In the genomic region with DNA sequence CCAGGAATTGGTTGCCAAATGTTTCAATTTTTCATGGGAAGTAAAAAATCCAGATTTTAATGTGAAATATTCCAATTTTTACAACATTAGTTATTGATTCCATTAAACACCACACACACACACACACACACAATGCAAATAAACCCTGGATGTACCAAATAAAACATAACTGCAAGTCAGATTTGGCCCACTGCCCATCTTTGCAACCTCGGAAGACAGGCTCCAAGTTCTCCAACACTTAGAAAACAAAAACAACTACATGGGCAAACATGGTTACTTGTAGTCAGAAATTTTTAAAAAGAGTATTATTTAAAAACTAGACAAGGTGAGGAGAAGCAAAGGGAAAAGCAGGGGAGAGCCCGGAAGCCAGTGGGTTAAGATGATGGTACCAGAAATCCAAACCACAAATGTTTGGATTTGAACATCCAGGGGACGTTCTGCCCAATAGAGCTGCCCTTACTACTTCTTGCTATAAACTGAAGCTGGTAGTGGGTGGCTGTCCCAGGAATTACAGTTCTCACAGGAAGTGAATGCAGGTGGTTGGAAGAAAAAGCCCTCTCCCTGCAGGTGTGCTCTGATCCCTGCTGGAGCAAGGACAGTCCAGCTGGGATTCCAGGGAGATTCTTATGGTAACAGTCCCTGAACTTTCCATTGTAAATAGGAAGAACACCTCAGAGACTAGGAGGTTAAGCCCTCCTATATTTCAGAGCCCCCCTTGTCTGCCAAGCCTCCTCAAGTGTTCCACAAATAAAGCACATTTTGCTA, we compare ENCODE assay signal across 1 cellular context.
TF ChIP-seq lines count a peak whose summit lies in the region.

No MANE protein-coding gene starts in this region.

TF ChIP-seq in GM23338, 12 proteins besides CTCF, POLR2A, EP300 and RAD21 (continued from another document):
- TF ChIP-seq, protein P1, sequence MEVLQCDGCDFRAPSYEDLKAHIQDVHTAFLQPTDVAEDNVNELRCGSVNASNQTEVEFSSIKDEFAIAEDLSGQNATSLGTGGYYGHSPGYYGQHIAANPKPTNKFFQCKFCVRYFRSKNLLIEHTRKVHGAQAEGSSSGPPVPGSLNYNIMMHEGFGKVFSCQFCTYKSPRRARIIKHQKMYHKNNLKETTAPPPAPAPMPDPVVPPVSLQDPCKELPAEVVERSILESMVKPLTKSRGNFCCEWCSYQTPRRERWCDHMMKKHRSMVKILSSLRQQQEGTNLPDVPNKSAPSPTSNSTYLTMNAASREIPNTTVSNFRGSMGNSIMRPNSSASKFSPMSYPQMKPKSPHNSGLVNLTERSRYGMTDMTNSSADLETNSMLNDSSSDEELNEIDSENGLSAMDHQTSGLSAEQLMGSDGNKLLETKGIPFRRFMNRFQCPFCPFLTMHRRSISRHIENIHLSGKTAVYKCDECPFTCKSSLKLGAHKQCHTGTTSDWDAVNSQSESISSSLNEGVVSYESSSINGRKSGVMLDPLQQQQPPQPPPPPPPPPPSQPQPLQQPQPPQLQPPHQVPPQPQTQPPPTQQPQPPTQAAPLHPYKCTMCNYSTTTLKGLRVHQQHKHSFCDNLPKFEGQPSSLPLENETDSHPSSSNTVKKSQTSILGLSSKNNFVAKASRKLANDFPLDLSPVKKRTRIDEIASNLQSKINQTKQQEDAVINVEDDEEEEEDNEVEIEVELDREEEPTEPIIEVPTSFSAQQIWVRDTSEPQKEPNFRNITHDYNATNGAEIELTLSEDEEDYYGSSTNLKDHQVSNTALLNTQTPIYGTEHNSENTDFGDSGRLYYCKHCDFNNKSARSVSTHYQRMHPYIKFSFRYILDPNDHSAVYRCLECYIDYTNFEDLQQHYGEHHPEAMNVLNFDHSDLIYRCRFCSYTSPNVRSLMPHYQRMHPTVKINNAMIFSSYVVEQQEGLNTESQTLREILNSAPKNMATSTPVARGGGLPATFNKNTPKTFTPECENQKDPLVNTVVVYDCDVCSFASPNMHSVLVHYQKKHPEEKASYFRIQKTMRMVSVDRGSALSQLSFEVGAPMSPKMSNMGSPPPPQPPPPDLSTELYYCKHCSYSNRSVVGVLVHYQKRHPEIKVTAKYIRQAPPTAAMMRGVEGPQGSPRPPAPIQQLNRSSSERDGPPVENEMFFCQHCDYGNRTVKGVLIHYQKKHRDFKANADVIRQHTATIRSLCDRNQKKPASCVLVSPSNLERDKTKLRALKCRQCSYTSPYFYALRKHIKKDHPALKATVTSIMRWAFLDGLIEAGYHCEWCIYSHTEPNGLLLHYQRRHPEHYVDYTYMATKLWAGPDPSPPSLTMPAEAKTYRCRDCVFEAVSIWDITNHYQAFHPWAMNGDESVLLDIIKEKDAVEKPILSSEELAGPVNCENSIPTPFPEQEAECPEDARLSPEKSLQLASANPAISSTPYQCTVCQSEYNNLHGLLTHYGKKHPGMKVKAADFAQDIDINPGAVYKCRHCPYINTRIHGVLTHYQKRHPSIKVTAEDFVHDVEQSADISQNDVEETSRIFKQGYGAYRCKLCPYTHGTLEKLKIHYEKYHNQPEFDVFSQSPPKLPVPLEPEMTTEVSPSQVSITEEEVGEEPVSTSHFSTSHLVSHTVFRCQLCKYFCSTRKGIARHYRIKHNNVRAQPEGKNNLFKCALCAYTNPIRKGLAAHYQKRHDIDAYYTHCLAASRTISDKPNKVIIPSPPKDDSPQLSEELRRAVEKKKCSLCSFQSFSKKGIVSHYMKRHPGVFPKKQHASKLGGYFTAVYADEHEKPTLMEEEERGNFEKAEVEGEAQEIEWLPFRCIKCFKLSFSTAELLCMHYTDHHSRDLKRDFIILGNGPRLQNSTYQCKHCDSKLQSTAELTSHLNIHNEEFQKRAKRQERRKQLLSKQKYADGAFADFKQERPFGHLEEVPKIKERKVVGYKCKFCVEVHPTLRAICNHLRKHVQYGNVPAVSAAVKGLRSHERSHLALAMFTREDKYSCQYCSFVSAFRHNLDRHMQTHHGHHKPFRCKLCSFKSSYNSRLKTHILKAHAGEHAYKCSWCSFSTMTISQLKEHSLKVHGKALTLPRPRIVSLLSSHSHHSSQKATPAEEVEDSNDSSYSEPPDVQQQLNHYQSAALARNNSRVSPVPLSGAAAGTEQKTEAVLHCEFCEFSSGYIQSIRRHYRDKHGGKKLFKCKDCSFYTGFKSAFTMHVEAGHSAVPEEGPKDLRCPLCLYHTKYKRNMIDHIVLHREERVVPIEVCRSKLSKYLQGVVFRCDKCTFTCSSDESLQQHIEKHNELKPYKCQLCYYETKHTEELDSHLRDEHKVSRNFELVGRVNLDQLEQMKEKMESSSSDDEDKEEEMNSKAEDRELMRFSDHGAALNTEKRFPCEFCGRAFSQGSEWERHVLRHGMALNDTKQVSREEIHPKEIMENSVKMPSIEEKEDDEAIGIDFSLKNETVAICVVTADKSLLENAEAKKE (CRISPR knock-in tag; IDR thresholded peaks at IDR 0.05) = peak; percentile 78
